ENCODE assay signal across 9 cellular contexts in genomic region chr1:168636200-168636599, GRCh38. TPM values are rescaled to one million over a fixed set of nuclear protein-coding genes. Genes with fewer than 3 reads are reported as not detected.
A peak's percentile ranks its signal among the peaks of the same experiment; 100 is the strongest.
DNase-seq lines count a peak whose midpoint lies in the region; TF ChIP-seq lines count a peak whose summit lies in the region.
"Had no signal": no experiment of that assay in that cellular context is flagged by ENCODE, and none has a peak within 500 bp of the region (broad histone marks: within the 10 kb centered on the region; RNA-seq: fewer than 3 reads in every experiment).

No MANE protein-coding gene starts in this region.

- peaks cover 10 to 13% of the 10 kb centered on the region in 2 donors for H3K27me3 Mint-ChIP-seq in CD4-positive, alpha-beta memory T cell

- no peaks in the 10 kb centered on the region for H3K4me1 ChIP-seq in CD4-positive, alpha-beta memory T cell (ENCODE audit: insufficient read depth, low read length)

- H3K36me3 ChIP-seq in CD4-positive, alpha-beta memory T cell (ENCODE audit: insufficient read depth, low read length): no peaks in the 10 kb centered on the region

- no peak overlapping the region for H3K27ac ChIP-seq in CD4-positive, alpha-beta memory T cell (ENCODE audit: low read depth, low read length)

- TF ChIP-seq CTCF in fibroblast of mammary gland (conservative IDR thresholded peaks at IDR 0.05; ENCODE audit: control insufficient read depth, insufficient read depth, low read depth, low read length): peak; percentile 21

- CTCF ChIA-PET in CD4-positive, alpha-beta memory T cell (lab: Charles Lee; ENCODE audit: partially characterized antibody): interaction anchor here (1.1 kb wide), 1 partner anchor 293 kb away, joined by 3 read pairs; no protein-coding TSS in a partner anchor

- intact Hi-C loops in CD4-positive, alpha-beta memory T cell (cut with micrococcal nuclease): no loop called here

- no peaks in the 10 kb centered on the region for H3K9me3 Mint-ChIP-seq in CD4-positive, alpha-beta memory T cell

- no peak overlapping the region for H3K27ac Mint-ChIP-seq in CD4-positive, alpha-beta memory T cell

- H3K4me1 Mint-ChIP-seq in CD4-positive, alpha-beta memory T cell: no peaks in the 10 kb centered on the region

- no peak overlapping the region for H3K4me3 Mint-ChIP-seq in CD4-positive, alpha-beta memory T cell

- H3K27me3 ChIP-seq in CD4-positive, alpha-beta memory T cell (ENCODE audit: insufficient read depth, low read length): no peaks in the 10 kb centered on the region

- POLR2A ChIA-PET in CD4-positive, alpha-beta memory T cell (lab: Charles Lee; ENCODE audit: partially characterized antibody): no interaction called here

- no peak overlapping the region for H3K4me3 ChIP-seq in fibroblast of mammary gland (ENCODE audit: control insufficient read depth, low read depth, low read length)
- H3K4me3 ChIP-seq in CD4-positive, alpha-beta memory T cell (ENCODE audit: low read length in 2 of 2): no peak overlapping the region

- no peaks in the 10 kb centered on the region for H3K9me3 ChIP-seq in CD4-positive, alpha-beta memory T cell (ENCODE audit: control insufficient read depth in 1 of 2, low read length in 2 of 2)

- DNase-seq in GM03348 (ENCODE audit: low spot score) (peak; percentile 13), NCI-H748 (lab: John Stamatoyannopoulos, UW; ENCODE audit: unreplicated experiment) (peak; percentile 33), fibroblast of mammary gland (ENCODE audit: low read depth) (peak; percentile 40), pons (ENCODE audit: low spot score) (peak; percentile 74), SKM-1 (lab: John Stamatoyannopoulos, UW; ENCODE audit: unreplicated experiment) (no peak), occipital lobe (lab: John Stamatoyannopoulos, UW) (no peak), NCI-H345 treated with DMSO at 0.1 percent for 48 hours (lab: John Stamatoyannopoulos, UW; ENCODE audit: unreplicated experiment) (no peak)
- no peak for DNase-seq in CD4-positive, alpha-beta memory T cell
- DNase-seq: effector CD8-positive, alpha-beta T cell had no signal

- H3K36me3 Mint-ChIP-seq in CD4-positive, alpha-beta memory T cell: no peaks in the 10 kb centered on the region

RNA-seq across cellular contexts. Expression of gene XCL1, which starts 59.8 kb away (rescaled TPM):
- total RNA-seq in CD4-positive, alpha-beta memory T cell: under 1 TPM; 0.55 to 0.64 TPM
- polyA plus RNA-seq in CD4-positive, alpha-beta memory T cell: 1 to 10 TPM in 1 of 2 donors, under 1 TPM in 1; 0.19 to 1.1 TPM
- total RNA-seq in occipital lobe: not detected

Comparison
In these comparisons a context has a peak if more than half of its experiments do, and no peak if none do; other contexts are left out.
1. DNase-seq: peak in GM03348 (single experiment), NCI-H748 (single experiment), fibroblast of mammary gland (single experiment) and pons (single experiment); none in SKM-1 (single experiment), CD4-positive, alpha-beta memory T cell (0 of 5), occipital lobe (single experiment) and NCI-H345 treated with DMSO at 0.1 percent for 48 hours (single experiment).